1 cellular context compared by ENCODE assay signal in the genomic region with DNA sequence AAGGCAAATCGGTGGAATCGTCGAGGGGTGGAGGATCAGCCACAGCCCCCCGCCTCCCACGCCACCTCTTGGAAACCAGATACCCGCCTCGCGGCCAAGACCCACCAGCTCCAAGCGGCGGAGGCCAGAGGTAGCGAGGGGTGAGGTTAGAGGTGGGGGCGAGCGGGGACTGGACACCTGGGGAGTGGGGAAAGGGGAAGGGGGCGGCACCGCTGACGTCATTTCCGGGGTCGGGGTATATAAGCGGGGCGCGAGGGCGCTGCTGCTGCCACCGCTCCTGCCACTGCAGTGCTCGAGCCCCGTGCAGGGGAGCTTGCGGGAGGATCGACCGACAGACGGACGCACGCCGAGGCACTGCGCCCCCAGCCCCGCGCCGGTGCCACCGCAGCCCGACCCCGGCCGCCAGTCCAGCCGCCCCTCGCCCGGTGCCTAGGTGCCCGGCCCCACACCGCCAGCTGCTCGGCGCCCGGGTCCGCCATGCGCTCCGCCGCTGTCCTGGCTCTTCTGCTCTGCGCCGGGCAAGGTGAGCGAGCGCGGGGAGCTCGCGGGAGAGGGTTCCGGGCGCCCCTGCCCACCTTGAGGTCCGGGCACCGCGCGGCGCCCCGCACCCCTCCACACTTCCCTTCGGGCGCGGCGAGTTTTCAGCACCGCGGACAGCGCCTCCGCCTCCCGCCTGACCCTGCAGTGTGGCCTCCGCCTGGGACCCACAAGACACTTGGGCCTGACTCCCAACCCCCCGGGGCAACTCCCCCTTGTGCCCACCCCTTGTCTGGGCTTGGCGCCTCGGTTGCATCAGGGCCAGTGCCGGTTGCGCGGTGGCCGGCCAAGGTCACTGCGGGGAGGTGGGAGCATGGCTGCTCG.
TF ChIP-seq lines count a peak whose summit lies in the region.

TSS of gene CHGA (plus strand) at position 268 of the 861 bp plus-strand sequence. CDS start at position 478, 210 bp downstream.

TF ChIP-seq in HepG2, 621 proteins besides CTCF, POLR2A, EP300 and RAD21 (continues in another document):
- TF ChIP-seq MLXIP (CRISPR knock-in tag; IDR thresholded peaks at IDR 0.05; ENCODE audit: borderline replicate concordance) (peak; percentile 89), ATF1 (CRISPR knock-in tag; IDR thresholded peaks at IDR 0.05) (no peak), GATA4 (IDR thresholded peaks at IDR 0.05; ENCODE audit: borderline replicate concordance, low read depth) (no peak), HNRNPLL (IDR thresholded peaks at IDR 0.05; ENCODE audit: low read depth, low read length, poor library complexity, severe bottlenecking) (no peak), ZSCAN29 (CRISPR knock-in tag; conservative IDR thresholded peaks at IDR 0.05) (no peak), HHEX (CRISPR knock-in tag; IDR thresholded peaks at IDR 0.05) (no peak), ZNF567 (CRISPR knock-in tag; IDR thresholded peaks at IDR 0.05; ENCODE audit: borderline replicate concordance) (no peak), AHDC1 (CRISPR knock-in tag; IDR thresholded peaks at IDR 0.05; ENCODE audit: borderline replicate concordance) (no peak), STAT5B (CRISPR knock-in tag; IDR thresholded peaks at IDR 0.05) (peak; percentile 89), ZC3H13 (CRISPR knock-in tag; IDR thresholded peaks at IDR 0.05) (peak; percentile 79; the same call in 1 of the 2 replicates), HES4 (CRISPR knock-in tag; IDR thresholded peaks at IDR 0.05; ENCODE audit: borderline replicate concordance) (peak; percentile 96), HNRNPH1 (optimal IDR thresholded peaks at IDR 0.05; ENCODE audit: low read depth, low read length) (no peak), IKZF1 (IDR thresholded peaks at IDR 0.05) (no peak), ERF (CRISPR knock-in tag; IDR thresholded peaks at IDR 0.05) (peak; percentile 99), ETV6 (CRISPR knock-in tag; conservative IDR thresholded peaks at IDR 0.05) (peak; percentile 98), ZNF672 (CRISPR knock-in tag; IDR thresholded peaks at IDR 0.05) (no peak), ZNF496 (CRISPR knock-in tag; IDR thresholded peaks at IDR 0.05; ENCODE audit: insufficient replicate concordance) (no peak), SP4 (CRISPR knock-in tag; IDR thresholded peaks at IDR 0.05) (peak; percentile 64; the same call in 1 of the 2 replicates), ATM (IDR thresholded peaks at IDR 0.05; ENCODE audit: borderline replicate concordance) (no peak), NCOA1 (CRISPR knock-in tag; IDR thresholded peaks at IDR 0.05) (0 out of 2 replicates have a peak, but pooled peaks have one; percentile 44), ZNF121 (CRISPR knock-in tag; IDR thresholded peaks at IDR 0.05) (no peak), ARHGAP35 (CRISPR knock-in tag; IDR thresholded peaks at IDR 0.05; ENCODE audit: borderline replicate concordance) (peak; percentile 85; the same call in 1 of the 2 replicates), ZNF782 (CRISPR knock-in tag; IDR thresholded peaks at IDR 0.05; ENCODE audit: borderline replicate concordance) (0 out of 2 replicates have a peak, but pooled peaks have one; percentile 75), MXD4 (CRISPR knock-in tag; IDR thresholded peaks at IDR 0.05) (peak; percentile 81; the same call in 1 of the 2 replicates), TMF1 (CRISPR knock-in tag; IDR thresholded peaks at IDR 0.05; ENCODE audit: low read depth) (peak; percentile 96), SNRNP70 (IDR thresholded peaks at IDR 0.05; ENCODE audit: low read depth, low read length) (no peak), HNF1B (CRISPR knock-in tag; IDR thresholded peaks at IDR 0.05) (no peak), THYN1 (CRISPR knock-in tag; IDR thresholded peaks at IDR 0.05; ENCODE audit: borderline replicate concordance, low read depth) (no peak), NFYC (CRISPR knock-in tag; IDR thresholded peaks at IDR 0.05) (peak; percentile 30; the same call in 1 of the 2 replicates)
- TF ChIP-seq, protein P1, sequence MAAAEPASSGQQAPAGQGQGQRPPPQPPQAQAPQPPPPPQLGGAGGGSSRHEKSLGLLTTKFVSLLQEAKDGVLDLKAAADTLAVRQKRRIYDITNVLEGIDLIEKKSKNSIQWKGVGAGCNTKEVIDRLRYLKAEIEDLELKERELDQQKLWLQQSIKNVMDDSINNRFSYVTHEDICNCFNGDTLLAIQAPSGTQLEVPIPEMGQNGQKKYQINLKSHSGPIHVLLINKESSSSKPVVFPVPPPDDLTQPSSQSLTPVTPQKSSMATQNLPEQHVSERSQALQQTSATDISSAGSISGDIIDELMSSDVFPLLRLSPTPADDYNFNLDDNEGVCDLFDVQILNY (CRISPR knock-in tag; conservative IDR thresholded peaks at IDR 0.05) = peak; percentile 78
- TF ChIP-seq, protein P2, sequence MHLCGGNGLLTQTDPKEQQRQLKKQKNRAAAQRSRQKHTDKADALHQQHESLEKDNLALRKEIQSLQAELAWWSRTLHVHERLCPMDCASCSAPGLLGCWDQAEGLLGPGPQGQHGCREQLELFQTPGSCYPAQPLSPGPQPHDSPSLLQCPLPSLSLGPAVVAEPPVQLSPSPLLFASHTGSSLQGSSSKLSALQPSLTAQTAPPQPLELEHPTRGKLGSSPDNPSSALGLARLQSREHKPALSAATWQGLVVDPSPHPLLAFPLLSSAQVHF (CRISPR knock-in tag; IDR thresholded peaks at IDR 0.05) = 0 out of 2 replicates have a peak, but pooled peaks have one; percentile 64
- TF ChIP-seq, protein P3, sequence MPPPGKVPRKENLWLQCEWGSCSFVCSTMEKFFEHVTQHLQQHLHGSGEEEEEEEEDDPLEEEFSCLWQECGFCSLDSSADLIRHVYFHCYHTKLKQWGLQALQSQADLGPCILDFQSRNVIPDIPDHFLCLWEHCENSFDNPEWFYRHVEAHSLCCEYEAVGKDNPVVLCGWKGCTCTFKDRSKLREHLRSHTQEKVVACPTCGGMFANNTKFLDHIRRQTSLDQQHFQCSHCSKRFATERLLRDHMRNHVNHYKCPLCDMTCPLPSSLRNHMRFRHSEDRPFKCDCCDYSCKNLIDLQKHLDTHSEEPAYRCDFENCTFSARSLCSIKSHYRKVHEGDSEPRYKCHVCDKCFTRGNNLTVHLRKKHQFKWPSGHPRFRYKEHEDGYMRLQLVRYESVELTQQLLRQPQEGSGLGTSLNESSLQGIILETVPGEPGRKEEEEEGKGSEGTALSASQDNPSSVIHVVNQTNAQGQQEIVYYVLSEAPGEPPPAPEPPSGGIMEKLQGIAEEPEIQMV (CRISPR knock-in tag; IDR thresholded peaks at IDR 0.05; ENCODE audit: low read depth) = peak; percentile 65; the same call in 1 of the 2 replicates
- TF ChIP-seq, protein P4, sequence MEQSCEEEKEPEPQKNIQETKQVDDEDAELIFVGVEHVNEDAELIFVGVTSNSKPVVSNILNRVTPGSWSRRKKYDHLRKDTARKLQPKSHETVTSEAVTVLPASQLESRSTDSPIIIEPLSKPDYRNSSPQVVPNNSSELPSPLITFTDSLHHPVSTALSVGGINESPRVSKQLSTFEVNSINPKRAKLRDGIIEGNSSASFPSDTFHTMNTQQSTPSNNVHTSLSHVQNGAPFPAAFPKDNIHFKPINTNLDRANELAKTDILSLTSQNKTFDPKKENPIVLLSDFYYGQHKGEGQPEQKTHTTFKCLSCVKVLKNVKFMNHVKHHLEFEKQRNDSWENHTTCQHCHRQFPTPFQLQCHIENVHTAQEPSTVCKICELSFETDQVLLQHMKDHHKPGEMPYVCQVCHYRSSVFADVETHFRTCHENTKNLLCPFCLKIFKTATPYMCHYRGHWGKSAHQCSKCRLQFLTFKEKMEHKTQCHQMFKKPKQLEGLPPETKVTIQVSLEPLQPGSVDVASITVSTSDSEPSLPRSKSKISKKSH (CRISPR knock-in tag; IDR thresholded peaks at IDR 0.05; ENCODE audit: borderline replicate concordance) = peak; percentile 80; the same call in 1 of the 2 replicates
- TF ChIP-seq, protein P5, sequence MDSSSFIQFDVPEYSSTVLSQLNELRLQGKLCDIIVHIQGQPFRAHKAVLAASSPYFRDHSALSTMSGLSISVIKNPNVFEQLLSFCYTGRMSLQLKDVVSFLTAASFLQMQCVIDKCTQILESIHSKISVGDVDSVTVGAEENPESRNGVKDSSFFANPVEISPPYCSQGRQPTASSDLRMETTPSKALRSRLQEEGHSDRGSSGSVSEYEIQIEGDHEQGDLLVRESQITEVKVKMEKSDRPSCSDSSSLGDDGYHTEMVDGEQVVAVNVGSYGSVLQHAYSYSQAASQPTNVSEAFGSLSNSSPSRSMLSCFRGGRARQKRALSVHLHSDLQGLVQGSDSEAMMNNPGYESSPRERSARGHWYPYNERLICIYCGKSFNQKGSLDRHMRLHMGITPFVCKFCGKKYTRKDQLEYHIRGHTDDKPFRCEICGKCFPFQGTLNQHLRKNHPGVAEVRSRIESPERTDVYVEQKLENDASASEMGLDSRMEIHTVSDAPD (CRISPR knock-in tag; IDR thresholded peaks at IDR 0.05) = no peak
- TF ChIP-seq, protein P6, sequence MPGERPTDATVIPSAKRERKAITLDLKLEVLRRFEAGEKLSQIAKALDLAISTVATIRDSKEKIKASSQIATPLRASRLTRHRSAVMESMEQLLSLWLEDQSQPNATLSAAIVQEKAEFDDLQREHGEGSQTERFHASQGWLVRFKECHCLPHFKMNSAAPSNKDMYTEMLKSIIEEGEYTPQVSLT (CRISPR knock-in tag; IDR thresholded peaks at IDR 0.05; ENCODE audit: borderline replicate concordance, low read depth) = no peak; the same call in 1 of the 2 replicates
- TF ChIP-seq, protein P7, sequence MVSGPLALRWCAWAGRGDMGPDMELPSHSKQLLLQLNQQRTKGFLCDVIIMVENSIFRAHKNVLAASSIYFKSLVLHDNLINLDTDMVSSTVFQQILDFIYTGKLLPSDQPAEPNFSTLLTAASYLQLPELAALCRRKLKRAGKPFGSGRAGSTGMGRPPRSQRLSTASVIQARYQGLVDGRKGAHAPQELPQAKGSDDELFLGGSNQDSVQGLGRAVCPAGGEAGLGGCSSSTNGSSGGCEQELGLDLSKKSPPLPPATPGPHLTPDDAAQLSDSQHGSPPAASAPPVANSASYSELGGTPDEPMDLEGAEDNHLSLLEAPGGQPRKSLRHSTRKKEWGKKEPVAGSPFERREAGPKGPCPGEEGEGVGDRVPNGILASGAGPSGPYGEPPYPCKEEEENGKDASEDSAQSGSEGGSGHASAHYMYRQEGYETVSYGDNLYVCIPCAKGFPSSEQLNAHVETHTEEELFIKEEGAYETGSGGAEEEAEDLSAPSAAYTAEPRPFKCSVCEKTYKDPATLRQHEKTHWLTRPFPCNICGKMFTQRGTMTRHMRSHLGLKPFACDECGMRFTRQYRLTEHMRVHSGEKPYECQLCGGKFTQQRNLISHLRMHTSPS (CRISPR knock-in tag; IDR thresholded peaks at IDR 0.05; ENCODE audit: low read depth) = 0 out of 2 replicates have a peak, but pooled peaks have one; percentile 55
